Comparison of ENCODE assay signal across 8 cellular contexts in genomic region chr1:151166506-151166956, GRCh38. TPM values are rescaled to one million over a fixed set of nuclear protein-coding genes. Genes with fewer than 3 reads are reported as not detected.
DNase-seq lines count a peak whose midpoint lies in the region; ATAC-seq and TF ChIP-seq lines count a peak whose summit lies in the region.

No MANE protein-coding gene starts in this region.

- no TSS peak for BruUV-seq in Calu3 (replicated peaks; lab: Mats Ljungman, UMichigan)

- CTCF ChIA-PET in Calu3 (lab: Charles Lee) = interaction anchor here (0.5 kb wide), 1 partner anchor 67 kb away, joined by 3 read pairs; no protein-coding TSS in a partner anchor

- in situ Hi-C loops in KBM-7 (cut with MboI; ENCODE audit: low pct_unique_long_range_greater_than_20kb, low sequenced_read_pairs) = no loop called here

- H3K4me3 ChIP-seq in iPS-11a (ENCODE audit: low read depth, low read length) (peak overlapping the region; percentile 99), spleen (peak overlapping the region; percentile 65 to 95 (median 80))

- no peak for ATAC-seq in GM18517 (IDR thresholded peaks at IDR 0.05; ENCODE audit: unreplicated experiment)

- 3 to 5% (median 4%) methylated on average over 15 of the region's 15 CpGs for WGBS in spleen, 5 donors

- H3K9me3 Mint-ChIP-seq in Calu3 (ENCODE audit: low read depth, unreplicated experiment) = no peaks in the 10 kb centered on the region
- no peaks in the 10 kb centered on the region for H3K9me3 Mint-ChIP-seq in activated naive CD8-positive, alpha-beta T cell (ENCODE audit: low read depth)

- H3K9me3 ChIP-seq in spleen = no peaks in the 10 kb centered on the region

- peak overlapping the region; percentile 74 to 93 (median 88) for H3K27ac ChIP-seq in spleen

- intact Hi-C loops in Calu3 (cut with micrococcal nuclease; ENCODE audit: unreplicated experiment) = no loop called here
- intact Hi-C loops in spleen (cut with DNase I; ENCODE audit: low total_unique reads) = no loop called here

- peaks cover 16% of the 10 kb centered on the region for H3K4me1 Mint-ChIP-seq in Calu3 (ENCODE audit: low read depth, unreplicated experiment)
- peaks cover 43% of the 10 kb centered on the region for H3K4me1 Mint-ChIP-seq in activated naive CD8-positive, alpha-beta T cell (ENCODE audit: low read depth)

- no peak for TF ChIP-seq POLR2A in spleen (IDR thresholded peaks at IDR 0.05)

- peaks cover 37% of the 10 kb centered on the region for H3K36me3 Mint-ChIP-seq in Calu3 (ENCODE audit: insufficient read depth, unreplicated experiment)
- peaks cover 4% of the 10 kb centered on the region for H3K36me3 Mint-ChIP-seq in activated naive CD8-positive, alpha-beta T cell

- no peaks in the 10 kb centered on the region for H3K27me3 ChIP-seq in spleen (replicated peaks in 1 of 7)

- DNase-seq in Calu3 = no peak
- DNase-seq in HT1080 (ENCODE audit: low read depth) = peak; percentile 74
- DNase-seq in spleen = peak; percentile 75
- no peak for DNase-seq in KBM-7
- no peak for DNase-seq in cerebellar nuclear complex (lab: John Stamatoyannopoulos, UW)

- peak overlapping the region; percentile 95 for H3K4me3 Mint-ChIP-seq in Calu3 (ENCODE audit: low read depth, unreplicated experiment)
- peak overlapping the region; percentile 92 for H3K4me3 Mint-ChIP-seq in activated naive CD8-positive, alpha-beta T cell

- H3K27me3 Mint-ChIP-seq in Calu3 (ENCODE audit: unreplicated experiment) = no peaks in the 10 kb centered on the region
- H3K27me3 Mint-ChIP-seq in activated naive CD8-positive, alpha-beta T cell = no peaks in the 10 kb centered on the region

- TF ChIP-seq CTCF in Calu3 (IDR thresholded peaks at IDR 0.05; ENCODE audit: unreplicated experiment) (no peak), spleen (IDR thresholded peaks at IDR 0.05 in 8 of 11, conservative IDR thresholded peaks at IDR 0.05 in 3 of 11) (no peak)

- peak overlapping the region; percentile 96 for H3K27ac Mint-ChIP-seq in Calu3 (ENCODE audit: unreplicated experiment)
- H3K27ac Mint-ChIP-seq in activated naive CD8-positive, alpha-beta T cell = peak overlapping the region; percentile 96

- peaks cover 15 to 62% (median 39%) of the 10 kb centered on the region in 6 donors for H3K4me1 ChIP-seq in spleen

- peaks cover 0 to 83% (median 35%) of the 10 kb centered on the region in 6 donors for H3K36me3 ChIP-seq in spleen

RNA-seq across cellular contexts. Expression of gene SCNM1, which starts 0.6 kb away (rescaled TPM):
- 47.3 and 49.8 TPM in 2 replicates for total RNA-seq in Calu3 (2022)
- 60.9 and 69.6 TPM in 2 replicates for total RNA-seq in HT1080 (2014; rRNA removed; shearing (Covaris generic))
- 19.5 and 23.3 TPM in 2 replicates for polyA plus RNA-seq in HT1080 (2015; cell fraction: cytosol; rRNA removed)
- 32.2 and 37.3 TPM in 2 replicates for polyA plus RNA-seq in HT1080 (2015; cell fraction: nucleus; rRNA removed)
- total RNA-seq in spleen = 10 to 100 TPM; 36.2 to 63.5 (median 41.5) TPM
- 10 to 100 TPM; 64.9 to 96.2 (median 74.6) TPM for polyA plus RNA-seq in spleen

RNA-seq across cellular contexts. Expression of gene LYSMD1, which starts 0.8 kb away (rescaled TPM):
- total RNA-seq in Calu3 (2022) (7.6 and 9.7 TPM in 2 replicates), spleen (10 to 100 TPM in 1 of 7 donors, 1 to 10 TPM in 6; 3.7 to 10.0 (median 4.6) TPM)
- total RNA-seq in HT1080 (2014; rRNA removed; shearing (Covaris generic)) = 8.6 and 9.4 TPM in 2 replicates
- polyA plus RNA-seq in HT1080 (2015; cell fraction: cytosol; rRNA removed) = 2.9 and 3.7 TPM in 2 replicates
- polyA plus RNA-seq in HT1080 (2015; cell fraction: nucleus; rRNA removed) = 4.7 and 6.3 TPM in 2 replicates
- 1 to 10 TPM; 2.5 to 4.8 (median 2.8) TPM for polyA plus RNA-seq in spleen

RNA-seq across cellular contexts. Expression of gene TMOD4, which starts 9.2 kb away (rescaled TPM):
- total RNA-seq in Calu3 (2022) = 1.6 and 2.1 TPM in 2 replicates
- total RNA-seq in HT1080 (2014; rRNA removed; shearing (Covaris generic)) = 0.27 and 0.87 TPM in 2 replicates
- polyA plus RNA-seq in HT1080 (2015; cell fraction: cytosol; rRNA removed) = 0.42 TPM in 1 of 2 replicates, not detected in the other
- polyA plus RNA-seq in HT1080 (2015; cell fraction: nucleus; rRNA removed) = 1.7 TPM in 1 of 2 replicates, not detected in the other
- total RNA-seq in spleen = 1 to 10 TPM in 1 of 7 donors, under 1 TPM in 3, not detected in 3; 0.60 to 2.0 (median 0.86) TPM
- polyA plus RNA-seq in spleen = under 1 TPM; 0.44 to 0.99 (median 0.76) TPM

RNA-seq across cellular contexts. Expression of gene TNFAIP8L2, which starts 10.1 kb away (rescaled TPM):
- total RNA-seq in Calu3 (2022) (not detected in 2 replicates), spleen (10 to 100 TPM; 26.3 to 48.0 (median 35.3) TPM)
- total RNA-seq in HT1080 (2014; rRNA removed; shearing (Covaris generic)) = not detected in 2 replicates
- polyA plus RNA-seq in HT1080 (2015; cell fraction: cytosol; rRNA removed) = not detected in 2 replicates
- polyA plus RNA-seq in HT1080 (2015; cell fraction: nucleus; rRNA removed) = not detected in 2 replicates
- polyA plus RNA-seq in spleen = 10 to 100 TPM; 58.8 to 63.4 (median 61.9) TPM

RNA-seq across cellular contexts. Expression of gene SEMA6C, which starts 20.1 kb away (rescaled TPM):
- total RNA-seq in Calu3 (2022) (2.2 and 2.5 TPM in 2 replicates), spleen (1 to 10 TPM; 2.0 to 9.4 (median 4.1) TPM)
- total RNA-seq in HT1080 (2014; rRNA removed; shearing (Covaris generic)) = 0.80 and 1.5 TPM in 2 replicates
- polyA plus RNA-seq in HT1080 (2015; cell fraction: cytosol; rRNA removed) = 1.8 and 2.1 TPM in 2 replicates
- polyA plus RNA-seq in HT1080 (2015; cell fraction: nucleus; rRNA removed) = 5.9 and 6.0 TPM in 2 replicates
- 1 to 10 TPM; 3.2 to 5.8 (median 4.4) TPM for polyA plus RNA-seq in spleen

Comparison
In these comparisons a context has a peak if more than half of its experiments do, and no peak if none do; other contexts are left out.
1. DNase-seq: peak in HT1080 (single experiment) and spleen (single experiment); none in Calu3 (single experiment), KBM-7 (single experiment) and cerebellar nuclear complex (0 of 2).